Comparison of ENCODE assay signal across 1 cellular context in the genomic region with DNA sequence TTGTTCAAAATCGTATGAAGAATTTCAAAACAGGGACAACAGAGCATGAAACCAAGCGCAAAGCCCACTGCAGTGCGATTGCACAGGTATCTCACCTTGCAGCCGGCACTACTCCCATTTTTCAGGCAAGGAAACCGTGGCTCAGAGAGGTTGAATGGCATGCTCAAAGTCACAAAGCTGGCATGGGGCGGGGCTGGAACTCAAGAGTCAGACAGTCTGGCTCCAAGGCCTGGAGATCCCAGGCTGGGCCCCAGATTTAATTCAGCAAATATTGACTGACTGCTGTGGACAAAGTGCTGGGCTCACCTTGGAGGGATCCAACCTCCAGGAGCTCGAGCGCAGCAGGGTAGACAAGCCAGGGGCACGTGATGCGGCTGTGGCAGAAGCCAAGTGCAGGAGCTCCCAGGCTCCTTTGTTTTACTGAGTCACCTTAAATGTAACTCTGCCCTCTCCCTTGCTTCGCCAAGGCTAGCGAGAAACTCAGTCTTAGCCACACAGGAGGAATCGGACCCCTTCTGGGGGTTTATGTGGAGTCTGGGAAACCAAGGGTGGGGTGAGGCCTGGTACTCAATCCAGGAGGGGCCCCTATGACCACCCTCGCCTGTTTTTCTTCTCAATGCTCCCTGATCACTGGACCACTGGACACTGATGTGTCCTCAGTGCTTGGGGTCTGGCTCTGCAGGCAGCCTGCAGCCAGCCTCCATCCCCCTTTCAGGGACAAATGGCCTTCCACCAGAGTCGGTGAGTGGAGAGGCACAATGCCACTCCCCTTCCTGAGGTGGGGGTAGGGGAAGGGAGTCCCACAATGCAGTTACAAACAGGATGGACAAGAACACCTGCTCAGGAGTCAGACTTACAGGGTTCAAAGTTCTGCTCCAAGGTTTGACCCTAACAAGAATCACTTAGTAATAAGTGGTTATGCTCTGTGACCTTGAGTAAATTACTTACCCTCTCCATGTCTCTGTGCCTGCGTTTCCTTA.
A peak's percentile ranks its signal among the peaks of the same experiment; 100 is the strongest.
TF ChIP-seq lines count a peak whose summit lies in the region.

No MANE protein-coding gene starts in this region.

TF ChIP-seq in HepG2, 621 proteins besides CTCF, POLR2A, EP300 and RAD21 (continued from another document and continues in another):
- TF ChIP-seq ZNF550 (CRISPR knock-in tag; IDR thresholded peaks at IDR 0.05; ENCODE audit: borderline replicate concordance) (no peak), KDM6A (CRISPR knock-in tag; IDR thresholded peaks at IDR 0.05; ENCODE audit: low read depth) (peak; percentile 96), ZFP37 (CRISPR knock-in tag; IDR thresholded peaks at IDR 0.05; ENCODE audit: borderline replicate concordance) (peak; percentile 30; the same call in 1 of the 2 replicates), ZNF207 (IDR thresholded peaks at IDR 0.05; ENCODE audit: borderline replicate concordance) (no peak), FOXM1 (CRISPR knock-in tag; IDR thresholded peaks at IDR 0.05) (no peak), GPN1 (CRISPR knock-in tag; IDR thresholded peaks at IDR 0.05; ENCODE audit: borderline replicate concordance) (no peak), REPIN1 (CRISPR knock-in tag; IDR thresholded peaks at IDR 0.05; ENCODE audit: borderline replicate concordance, low read depth) (peak; percentile 68; the same call in 1 of the 2 replicates), ZNF44 (CRISPR knock-in tag; IDR thresholded peaks at IDR 0.05) (no peak), HNRNPL (IDR thresholded peaks at IDR 0.05; ENCODE audit: low read depth, low read length) (peak; percentile 60; the same call in 1 of the 2 replicates), ZBTB20 (CRISPR knock-in tag; IDR thresholded peaks at IDR 0.05; ENCODE audit: borderline replicate concordance, low read depth) (peak; percentile 73), NCOA5 (CRISPR knock-in tag; IDR thresholded peaks at IDR 0.05) (no peak), FOXC1 (CRISPR knock-in tag; IDR thresholded peaks at IDR 0.05; ENCODE audit: borderline replicate concordance) (peak; percentile 88), SP4 (CRISPR knock-in tag; IDR thresholded peaks at IDR 0.05) (no peak), RFX1 (IDR thresholded peaks at IDR 0.05) (no peak), SP140L (CRISPR knock-in tag; IDR thresholded peaks at IDR 0.05; ENCODE audit: borderline replicate concordance) (peak; percentile 31; the same call in 1 of the 2 replicates), CAMTA2 (CRISPR knock-in tag; IDR thresholded peaks at IDR 0.05; ENCODE audit: borderline replicate concordance) (no peak), SRF (IDR thresholded peaks at IDR 0.05; ENCODE audit: low read depth, low read length) (no peak), ZFYVE20 (CRISPR knock-in tag; IDR thresholded peaks at IDR 0.05; ENCODE audit: borderline replicate concordance, low read depth) (no peak), MED8 (CRISPR knock-in tag; IDR thresholded peaks at IDR 0.05; ENCODE audit: insufficient replicate concordance) (no peak), NR1H2 (CRISPR knock-in tag; IDR thresholded peaks at IDR 0.05; ENCODE audit: borderline replicate concordance, low read depth) (no peak), ZNF121 (CRISPR knock-in tag; IDR thresholded peaks at IDR 0.05) (peak; percentile 75), ZNF101 (CRISPR knock-in tag; IDR thresholded peaks at IDR 0.05; ENCODE audit: borderline replicate concordance, low read depth) (no peak)
- TF ChIP-seq, protein P1, sequence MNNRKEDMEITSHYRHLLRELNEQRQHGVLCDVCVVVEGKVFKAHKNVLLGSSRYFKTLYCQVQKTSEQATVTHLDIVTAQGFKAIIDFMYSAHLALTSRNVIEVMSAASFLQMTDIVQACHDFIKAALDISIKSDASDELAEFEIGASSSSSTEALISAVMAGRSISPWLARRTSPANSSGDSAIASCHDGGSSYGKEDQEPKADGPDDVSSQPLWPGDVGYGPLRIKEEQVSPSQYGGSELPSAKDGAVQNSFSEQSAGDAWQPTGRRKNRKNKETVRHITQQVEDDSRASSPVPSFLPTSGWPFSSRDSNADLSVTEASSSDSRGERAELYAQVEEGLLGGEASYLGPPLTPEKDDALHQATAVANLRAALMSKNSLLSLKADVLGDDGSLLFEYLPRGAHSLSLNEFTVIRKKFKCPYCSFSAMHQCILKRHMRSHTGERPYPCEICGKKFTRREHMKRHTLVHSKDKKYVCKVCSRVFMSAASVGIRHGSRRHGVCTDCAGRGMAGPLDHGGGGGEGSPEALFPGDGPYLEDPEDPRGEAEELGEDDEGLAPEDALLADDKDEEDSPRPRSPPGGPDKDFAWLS (CRISPR knock-in tag; IDR thresholded peaks at IDR 0.05; ENCODE audit: borderline replicate concordance): no peak
- TF ChIP-seq, protein P2, sequence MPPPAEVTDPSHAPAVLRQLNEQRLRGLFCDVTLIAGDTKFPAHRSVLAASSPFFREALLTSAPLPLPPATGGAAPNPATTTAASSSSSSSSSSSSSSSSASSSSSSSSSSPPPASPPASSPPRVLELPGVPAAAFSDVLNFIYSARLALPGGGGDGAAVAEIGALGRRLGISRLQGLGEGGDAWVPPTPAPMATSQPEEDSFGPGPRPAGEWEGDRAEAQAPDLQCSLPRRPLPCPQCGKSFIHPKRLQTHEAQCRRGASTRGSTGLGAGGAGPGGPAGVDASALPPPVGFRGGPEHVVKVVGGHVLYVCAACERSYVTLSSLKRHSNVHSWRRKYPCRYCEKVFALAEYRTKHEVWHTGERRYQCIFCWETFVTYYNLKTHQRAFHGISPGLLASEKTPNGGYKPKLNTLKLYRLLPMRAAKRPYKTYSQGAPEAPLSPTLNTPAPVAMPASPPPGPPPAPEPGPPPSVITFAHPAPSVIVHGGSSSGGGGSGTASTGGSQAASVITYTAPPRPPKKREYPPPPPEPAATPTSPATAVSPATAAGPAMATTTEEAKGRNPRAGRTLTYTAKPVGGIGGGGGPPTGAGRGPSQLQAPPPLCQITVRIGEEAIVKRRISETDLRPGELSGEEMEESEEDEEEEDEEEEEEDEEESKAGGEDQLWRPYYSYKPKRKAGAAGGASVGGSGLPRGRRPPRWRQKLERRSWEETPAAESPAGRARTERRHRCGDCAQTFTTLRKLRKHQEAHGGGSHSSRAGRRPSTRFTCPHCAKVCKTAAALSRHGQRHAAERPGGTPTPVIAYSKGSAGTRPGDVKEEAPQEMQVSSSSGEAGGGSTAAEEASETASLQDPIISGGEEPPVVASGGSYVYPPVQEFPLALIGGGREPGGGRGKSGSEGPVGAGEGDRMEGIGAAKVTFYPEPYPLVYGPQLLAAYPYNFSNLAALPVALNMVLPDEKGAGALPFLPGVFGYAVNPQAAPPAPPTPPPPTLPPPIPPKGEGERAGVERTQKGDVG (CRISPR knock-in tag; IDR thresholded peaks at IDR 0.05; ENCODE audit: borderline replicate concordance): peak; percentile 65; the same call in 1 of the 2 replicates
- TF ChIP-seq, protein P3, sequence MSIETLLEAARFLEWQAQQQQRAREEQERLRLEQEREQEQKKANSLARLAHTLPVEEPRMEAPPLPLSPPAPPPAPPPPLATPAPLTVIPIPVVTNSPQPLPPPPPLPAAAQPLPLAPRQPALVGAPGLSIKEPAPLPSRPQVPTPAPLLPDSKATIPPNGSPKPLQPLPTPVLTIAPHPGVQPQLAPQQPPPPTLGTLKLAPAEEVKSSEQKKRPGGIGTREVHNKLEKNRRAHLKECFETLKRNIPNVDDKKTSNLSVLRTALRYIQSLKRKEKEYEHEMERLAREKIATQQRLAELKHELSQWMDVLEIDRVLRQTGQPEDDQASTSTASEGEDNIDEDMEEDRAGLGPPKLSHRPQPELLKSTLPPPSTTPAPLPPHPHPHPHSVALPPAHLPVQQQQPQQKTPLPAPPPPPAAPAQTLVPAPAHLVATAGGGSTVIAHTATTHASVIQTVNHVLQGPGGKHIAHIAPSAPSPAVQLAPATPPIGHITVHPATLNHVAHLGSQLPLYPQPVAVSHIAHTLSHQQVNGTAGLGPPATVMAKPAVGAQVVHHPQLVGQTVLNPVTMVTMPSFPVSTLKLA (IDR thresholded peaks at IDR 0.05): peak; percentile 40
- TF ChIP-seq, protein P4, sequence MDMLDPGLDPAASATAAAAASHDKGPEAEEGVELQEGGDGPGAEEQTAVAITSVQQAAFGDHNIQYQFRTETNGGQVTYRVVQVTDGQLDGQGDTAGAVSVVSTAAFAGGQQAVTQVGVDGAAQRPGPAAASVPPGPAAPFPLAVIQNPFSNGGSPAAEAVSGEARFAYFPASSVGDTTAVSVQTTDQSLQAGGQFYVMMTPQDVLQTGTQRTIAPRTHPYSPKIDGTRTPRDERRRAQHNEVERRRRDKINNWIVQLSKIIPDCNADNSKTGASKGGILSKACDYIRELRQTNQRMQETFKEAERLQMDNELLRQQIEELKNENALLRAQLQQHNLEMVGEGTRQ (IDR thresholded peaks at IDR 0.05; ENCODE audit: low read depth, low read length): peak; percentile 95
- TF ChIP-seq, protein P4 (CRISPR knock-in tag; IDR thresholded peaks at IDR 0.05; ENCODE audit: borderline replicate concordance): peak; percentile 97; the same call in 1 of the 2 replicates
- TF ChIP-seq, protein P5, sequence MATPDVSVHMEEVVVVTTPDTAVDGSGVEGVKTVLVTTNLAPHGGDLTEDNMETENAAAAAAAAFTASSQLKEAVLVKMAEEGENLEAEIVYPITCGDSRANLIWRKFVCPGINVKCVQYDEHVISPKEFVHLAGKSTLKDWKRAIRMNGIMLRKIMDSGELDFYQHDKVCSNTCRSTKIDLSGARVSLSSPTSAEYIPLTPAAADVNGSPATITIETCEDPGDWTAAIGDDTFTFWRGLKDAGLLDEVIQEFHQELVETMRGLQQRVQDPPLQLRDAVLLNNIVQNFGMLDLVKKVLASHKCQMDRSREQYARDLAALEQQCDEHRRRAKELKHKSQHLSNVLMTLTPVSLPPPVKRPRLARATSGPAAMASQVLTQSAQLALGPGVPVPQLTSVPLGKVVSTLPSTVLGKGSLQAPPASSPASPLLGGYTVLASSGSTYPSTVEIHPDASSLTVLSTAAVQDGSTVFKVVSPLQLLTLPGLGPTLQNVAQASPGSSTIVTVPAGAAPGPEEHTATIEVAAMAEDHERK (CRISPR knock-in tag; IDR thresholded peaks at IDR 0.05; ENCODE audit: low read depth): no peak
- TF ChIP-seq, protein P6, sequence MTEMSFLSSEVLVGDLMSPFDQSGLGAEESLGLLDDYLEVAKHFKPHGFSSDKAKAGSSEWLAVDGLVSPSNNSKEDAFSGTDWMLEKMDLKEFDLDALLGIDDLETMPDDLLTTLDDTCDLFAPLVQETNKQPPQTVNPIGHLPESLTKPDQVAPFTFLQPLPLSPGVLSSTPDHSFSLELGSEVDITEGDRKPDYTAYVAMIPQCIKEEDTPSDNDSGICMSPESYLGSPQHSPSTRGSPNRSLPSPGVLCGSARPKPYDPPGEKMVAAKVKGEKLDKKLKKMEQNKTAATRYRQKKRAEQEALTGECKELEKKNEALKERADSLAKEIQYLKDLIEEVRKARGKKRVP (CRISPR knock-in tag; IDR thresholded peaks at IDR 0.05): 0 out of 4 replicates have a peak, but pooled peaks have one; percentile 4 to 45
- TF ChIP-seq, protein P7, sequence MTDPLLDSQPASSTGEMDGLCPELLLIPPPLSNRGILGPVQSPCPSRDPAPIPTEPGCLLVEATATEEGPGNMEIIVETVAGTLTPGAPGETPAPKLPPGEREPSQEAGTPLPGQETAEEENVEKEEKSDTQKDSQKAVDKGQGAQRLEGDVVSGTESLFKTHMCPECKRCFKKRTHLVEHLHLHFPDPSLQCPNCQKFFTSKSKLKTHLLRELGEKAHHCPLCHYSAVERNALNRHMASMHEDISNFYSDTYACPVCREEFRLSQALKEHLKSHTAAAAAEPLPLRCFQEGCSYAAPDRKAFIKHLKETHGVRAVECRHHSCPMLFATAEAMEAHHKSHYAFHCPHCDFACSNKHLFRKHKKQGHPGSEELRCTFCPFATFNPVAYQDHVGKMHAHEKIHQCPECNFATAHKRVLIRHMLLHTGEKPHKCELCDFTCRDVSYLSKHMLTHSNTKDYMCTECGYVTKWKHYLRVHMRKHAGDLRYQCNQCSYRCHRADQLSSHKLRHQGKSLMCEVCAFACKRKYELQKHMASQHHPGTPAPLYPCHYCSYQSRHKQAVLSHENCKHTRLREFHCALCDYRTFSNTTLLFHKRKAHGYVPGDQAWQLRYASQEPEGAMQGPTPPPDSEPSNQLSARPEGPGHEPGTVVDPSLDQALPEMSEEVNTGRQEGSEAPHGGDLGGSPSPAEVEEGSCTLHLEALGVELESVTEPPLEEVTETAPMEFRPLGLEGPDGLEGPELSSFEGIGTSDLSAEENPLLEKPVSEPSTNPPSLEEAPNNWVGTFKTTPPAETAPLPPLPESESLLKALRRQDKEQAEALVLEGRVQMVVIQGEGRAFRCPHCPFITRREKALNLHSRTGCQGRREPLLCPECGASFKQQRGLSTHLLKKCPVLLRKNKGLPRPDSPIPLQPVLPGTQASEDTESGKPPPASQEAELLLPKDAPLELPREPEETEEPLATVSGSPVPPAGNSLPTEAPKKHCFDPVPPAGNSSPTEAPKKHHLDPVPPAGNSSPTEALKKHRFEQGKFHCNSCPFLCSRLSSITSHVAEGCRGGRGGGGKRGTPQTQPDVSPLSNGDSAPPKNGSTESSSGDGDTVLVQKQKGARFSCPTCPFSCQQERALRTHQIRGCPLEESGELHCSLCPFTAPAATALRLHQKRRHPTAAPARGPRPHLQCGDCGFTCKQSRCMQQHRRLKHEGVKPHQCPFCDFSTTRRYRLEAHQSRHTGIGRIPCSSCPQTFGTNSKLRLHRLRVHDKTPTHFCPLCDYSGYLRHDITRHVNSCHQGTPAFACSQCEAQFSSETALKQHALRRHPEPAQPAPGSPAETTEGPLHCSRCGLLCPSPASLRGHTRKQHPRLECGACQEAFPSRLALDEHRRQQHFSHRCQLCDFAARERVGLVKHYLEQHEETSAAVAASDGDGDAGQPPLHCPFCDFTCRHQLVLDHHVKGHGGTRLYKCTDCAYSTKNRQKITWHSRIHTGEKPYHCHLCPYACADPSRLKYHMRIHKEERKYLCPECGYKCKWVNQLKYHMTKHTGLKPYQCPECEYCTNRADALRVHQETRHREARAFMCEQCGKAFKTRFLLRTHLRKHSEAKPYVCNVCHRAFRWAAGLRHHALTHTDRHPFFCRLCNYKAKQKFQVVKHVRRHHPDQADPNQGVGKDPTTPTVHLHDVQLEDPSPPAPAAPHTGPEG (CRISPR knock-in tag; IDR thresholded peaks at IDR 0.05): no peak
- TF ChIP-seq, protein P8, sequence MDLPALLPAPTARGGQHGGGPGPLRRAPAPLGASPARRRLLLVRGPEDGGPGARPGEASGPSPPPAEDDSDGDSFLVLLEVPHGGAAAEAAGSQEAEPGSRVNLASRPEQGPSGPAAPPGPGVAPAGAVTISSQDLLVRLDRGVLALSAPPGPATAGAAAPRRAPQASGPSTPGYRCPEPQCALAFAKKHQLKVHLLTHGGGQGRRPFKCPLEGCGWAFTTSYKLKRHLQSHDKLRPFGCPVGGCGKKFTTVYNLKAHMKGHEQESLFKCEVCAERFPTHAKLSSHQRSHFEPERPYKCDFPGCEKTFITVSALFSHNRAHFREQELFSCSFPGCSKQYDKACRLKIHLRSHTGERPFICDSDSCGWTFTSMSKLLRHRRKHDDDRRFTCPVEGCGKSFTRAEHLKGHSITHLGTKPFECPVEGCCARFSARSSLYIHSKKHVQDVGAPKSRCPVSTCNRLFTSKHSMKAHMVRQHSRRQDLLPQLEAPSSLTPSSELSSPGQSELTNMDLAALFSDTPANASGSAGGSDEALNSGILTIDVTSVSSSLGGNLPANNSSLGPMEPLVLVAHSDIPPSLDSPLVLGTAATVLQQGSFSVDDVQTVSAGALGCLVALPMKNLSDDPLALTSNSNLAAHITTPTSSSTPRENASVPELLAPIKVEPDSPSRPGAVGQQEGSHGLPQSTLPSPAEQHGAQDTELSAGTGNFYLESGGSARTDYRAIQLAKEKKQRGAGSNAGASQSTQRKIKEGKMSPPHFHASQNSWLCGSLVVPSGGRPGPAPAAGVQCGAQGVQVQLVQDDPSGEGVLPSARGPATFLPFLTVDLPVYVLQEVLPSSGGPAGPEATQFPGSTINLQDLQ (CRISPR knock-in tag; IDR thresholded peaks at IDR 0.05): no peak; the same call in 1 of the 2 replicates
